1 cellular context compared by ENCODE assay signal in the genomic region with DNA sequence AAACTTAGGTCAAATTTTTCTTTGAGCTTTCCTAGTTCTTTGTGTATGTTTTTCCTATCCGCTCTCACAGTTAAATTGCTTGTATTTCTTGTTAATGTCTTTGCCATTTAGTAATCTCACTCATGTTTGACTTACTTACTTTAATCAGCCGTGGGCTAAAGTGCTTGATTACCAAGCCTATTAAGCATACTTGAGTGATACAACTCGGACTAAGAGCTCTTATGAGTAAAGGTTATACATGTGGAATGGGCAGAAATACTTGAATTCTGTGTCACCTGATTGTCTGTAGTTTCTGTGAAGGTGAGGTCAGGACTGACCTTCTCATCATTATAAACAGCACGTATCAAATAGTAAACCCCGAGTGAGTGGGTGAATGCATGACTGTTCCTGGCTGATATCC.
TF ChIP-seq lines count a peak whose summit lies in the region.

No MANE protein-coding gene starts in this region.

TF ChIP-seq in H1, 55 proteins besides CTCF, POLR2A, EP300 and RAD21:
- TF ChIP-seq SUZ12 (IDR thresholded peaks at IDR 0.05; ENCODE audit: low read length), result no peak
